8 cellular contexts compared by ENCODE assay signal in genomic region chr6:135054575-135055498, GRCh38.
A peak's percentile ranks its signal among the peaks of the same experiment; 100 is the strongest.
DNase-seq lines count a peak whose midpoint lies in the region; ATAC-seq lines count a peak whose summit lies in the region.

TSS of gene HBS1L (minus strand) at chr6:135054822. CDS start at chr6:135054691, 131 bp downstream.

- peak; percentile 95 for ATAC-seq in GM19372 (IDR thresholded peaks at IDR 0.05; ENCODE audit: low read depth, unreplicated experiment)
- peak; percentile 90 for ATAC-seq in HG03558 (IDR thresholded peaks at IDR 0.05; ENCODE audit: extremely low read depth, unreplicated experiment)

- DNase-seq in C1 segment of cervical spinal cord (lab: John Stamatoyannopoulos, UW) (peak; percentile 44 to 97 (median 94)), NCI-H748 treated with DMSO at 0.1 percent for 48 hours (lab: John Stamatoyannopoulos, UW) (peak; percentile 88), dedifferentiated amniotic fluid mesenchymal stem cell (ENCODE audit: extremely low spot score) (peak; percentile 94), left kidney (ENCODE audit: low read depth, low spot score) (peak; percentile 99)
- peak; percentile 91 to 96 for DNase-seq in activated CD4-positive, alpha-beta T cell treated with anti-CD3 and anti-CD28 coated beads, Interleukin-2, amount 50 U/mL, for 24 hours (ENCODE audit: low read depth in 1 of 2, low spot score in 1 of 2)
- peak; percentile 96 to 97 for DNase-seq in stimulated activated CD4-positive, alpha-beta T cell treated with anti-CD3 and anti-CD28 coated beads, Interleukin-2, amount 100 ng/mL, for 24 hours

Comparison
In these comparisons a context has a peak if more than half of its experiments do, and no peak if none do; other contexts are left out.
1. Peak in every context shown above with its lines: DNase-seq and ATAC-seq.